Comparison of ENCODE assay signal across 1 cellular context in the genomic region with DNA sequence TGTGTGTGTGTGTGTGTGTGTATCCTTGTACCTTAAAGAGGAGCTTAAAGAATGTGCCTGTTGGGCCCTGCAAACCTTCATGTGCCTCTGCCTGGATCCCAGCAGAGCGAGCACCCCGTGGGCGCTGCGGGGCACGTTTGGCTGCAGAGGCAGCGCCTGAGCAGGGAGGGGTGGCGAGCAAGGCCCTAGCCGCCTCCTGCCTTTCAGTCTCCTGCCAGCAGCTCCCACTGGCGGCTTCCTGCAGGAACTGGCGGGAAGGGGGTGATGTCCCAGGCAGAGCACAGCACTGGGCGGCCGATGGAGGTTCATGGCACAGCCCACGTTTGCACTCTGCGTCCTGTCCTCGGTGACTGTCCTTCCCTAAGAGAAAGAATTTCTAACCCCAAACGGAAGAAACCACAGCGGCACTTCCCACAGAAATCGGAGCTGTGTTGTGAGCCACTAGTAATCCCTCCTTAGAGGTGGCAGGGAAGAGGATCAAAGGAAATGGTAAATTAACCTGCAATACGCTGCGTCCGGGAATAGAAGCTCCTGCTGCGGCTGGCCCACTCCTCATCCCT.
TF ChIP-seq lines count a peak whose summit lies in the region.

No MANE protein-coding gene starts in this region.

TF ChIP-seq in HepG2, 621 proteins besides CTCF, POLR2A, EP300 and RAD21 (continued from another document):
- no peak; the same call in 1 of the 2 replicates for TF ChIP-seq ATF2 (CRISPR knock-in tag; IDR thresholded peaks at IDR 0.05)
- TF ChIP-seq ZSCAN31 (CRISPR knock-in tag; IDR thresholded peaks at IDR 0.05; ENCODE audit: low read depth), result no peak
- TF ChIP-seq CBX2 (IDR thresholded peaks at IDR 0.05; ENCODE audit: low read depth, low read length), result no peak
- no peak for TF ChIP-seq CBX2 (CRISPR knock-in tag; IDR thresholded peaks at IDR 0.05; ENCODE audit: low read depth)
- peak; percentile 76; the same call in 1 of the 2 replicates for TF ChIP-seq ZZZ3 (CRISPR knock-in tag; IDR thresholded peaks at IDR 0.05; ENCODE audit: borderline replicate concordance)
- TF ChIP-seq PHB2 (IDR thresholded peaks at IDR 0.05; ENCODE audit: partially characterized antibody), result no peak
- no peak for TF ChIP-seq ZNF7 (CRISPR knock-in tag; IDR thresholded peaks at IDR 0.05)
- no peak for TF ChIP-seq ZNF180 (CRISPR knock-in tag; IDR thresholded peaks at IDR 0.05; ENCODE audit: borderline replicate concordance, low read depth)
- TF ChIP-seq ZNF124 (CRISPR knock-in tag; IDR thresholded peaks at IDR 0.05), result no peak
- no peak for TF ChIP-seq HBP1 (CRISPR knock-in tag; IDR thresholded peaks at IDR 0.05; ENCODE audit: low read depth)
- TF ChIP-seq ZBTB7A (CRISPR knock-in tag; IDR thresholded peaks at IDR 0.05), result peak; percentile 91
- 0 out of 2 replicates have a peak, but pooled peaks have one; percentile 58 for TF ChIP-seq ZBTB34 (CRISPR knock-in tag; IDR thresholded peaks at IDR 0.05)
- TF ChIP-seq, protein P1, sequence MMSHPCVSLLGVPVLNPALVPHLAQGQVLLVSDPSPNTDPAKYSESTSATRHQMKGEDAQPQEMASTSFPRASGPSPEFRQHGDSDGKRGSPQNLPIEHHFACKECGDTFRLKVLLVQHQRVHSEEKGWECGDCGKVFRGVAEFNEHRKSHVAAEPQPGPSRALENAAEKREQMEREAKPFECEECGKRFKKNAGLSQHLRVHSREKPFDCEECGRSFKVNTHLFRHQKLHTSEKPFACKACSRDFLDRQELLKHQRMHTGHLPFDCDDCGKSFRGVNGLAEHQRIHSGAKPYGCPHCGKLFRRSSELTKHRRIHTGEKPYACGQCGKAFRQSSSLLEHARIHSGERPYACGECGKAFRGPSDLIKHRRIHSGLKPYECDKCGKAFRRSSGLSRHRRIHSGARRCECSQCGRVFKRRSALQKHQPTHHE (CRISPR knock-in tag; IDR thresholded peaks at IDR 0.05; ENCODE audit: borderline replicate concordance), result no peak
- TF ChIP-seq KMT2B (CRISPR knock-in tag; IDR thresholded peaks at IDR 0.05), result no peak; the same call in 1 of the 2 replicates
- no peak for TF ChIP-seq MTERF4 (CRISPR knock-in tag; IDR thresholded peaks at IDR 0.05)
- TF ChIP-seq AGO2 (optimal IDR thresholded peaks at IDR 0.05; ENCODE audit: low read depth, low read length), result no peak
- no peak for TF ChIP-seq ZNF383 (CRISPR knock-in tag; IDR thresholded peaks at IDR 0.05; ENCODE audit: borderline replicate concordance)
- TF ChIP-seq CENPT (CRISPR knock-in tag; IDR thresholded peaks at IDR 0.05; ENCODE audit: low read depth), result no peak
- no peak for TF ChIP-seq KLF6 (CRISPR knock-in tag; IDR thresholded peaks at IDR 0.05)
- no peak for TF ChIP-seq GATAD1 (CRISPR knock-in tag; IDR thresholded peaks at IDR 0.05)
- TF ChIP-seq ATF3 (CRISPR knock-in tag; IDR thresholded peaks at IDR 0.05), result no peak
- TF ChIP-seq ZNF609 (CRISPR knock-in tag; IDR thresholded peaks at IDR 0.05; ENCODE audit: borderline replicate concordance), result 0 out of 2 replicates have a peak, but pooled peaks have one; percentile 45
- no peak for TF ChIP-seq HNRNPH1 (optimal IDR thresholded peaks at IDR 0.05; ENCODE audit: low read depth, low read length)
- TF ChIP-seq MAF1 (CRISPR knock-in tag; IDR thresholded peaks at IDR 0.05; ENCODE audit: borderline replicate concordance), result no peak
- TF ChIP-seq ATM (IDR thresholded peaks at IDR 0.05; ENCODE audit: borderline replicate concordance), result no peak
